ENCODE assay signal across 7 cellular contexts in genomic region chr9:130461218-130461630, GRCh38.
DNase-seq lines count a peak whose midpoint lies in the region; TF ChIP-seq lines count a peak whose summit lies in the region.

No MANE protein-coding gene starts in this region.

- peak; percentile 59 for DNase-seq in GM12865 (ENCODE audit: low read depth)
- peak; percentile 25 for DNase-seq in NCI-H1105 (lab: John Stamatoyannopoulos, UW)
- peak; percentile 65 to 72 for DNase-seq in activated CD4-positive, alpha-beta T cell treated with anti-CD3 and anti-CD28 coated beads for 4 hours
- peak; percentile 53 for DNase-seq in cerebellar cortex (ENCODE audit: low spot score)
- peak; percentile 69 for DNase-seq in medulla oblongata (ENCODE audit: extremely low spot score)
- DNase-seq in stimulated activated CD8-positive, alpha-beta memory T cell treated with anti-CD3 and anti-CD28 coated beads, Interleukin-2, amount 100 ng/mL, for 1 hour (ENCODE audit: low read depth in 2 of 2), result peak; percentile 48 to 51
- DNase-seq in dedifferentiated amniotic fluid mesenchymal stem cell (ENCODE audit: extremely low spot score), result no peak

- no peak overlapping the region for H3K4me3 ChIP-seq in GM12865 (ENCODE audit: low read depth, low read length)

- TF ChIP-seq CTCF in GM12865 (IDR thresholded peaks at IDR 0.05; ENCODE audit: insufficient read depth, low read depth, low read length, missing control alignments), result peak; percentile 87
